22 cellular contexts compared by ENCODE assay signal in the genomic region with DNA sequence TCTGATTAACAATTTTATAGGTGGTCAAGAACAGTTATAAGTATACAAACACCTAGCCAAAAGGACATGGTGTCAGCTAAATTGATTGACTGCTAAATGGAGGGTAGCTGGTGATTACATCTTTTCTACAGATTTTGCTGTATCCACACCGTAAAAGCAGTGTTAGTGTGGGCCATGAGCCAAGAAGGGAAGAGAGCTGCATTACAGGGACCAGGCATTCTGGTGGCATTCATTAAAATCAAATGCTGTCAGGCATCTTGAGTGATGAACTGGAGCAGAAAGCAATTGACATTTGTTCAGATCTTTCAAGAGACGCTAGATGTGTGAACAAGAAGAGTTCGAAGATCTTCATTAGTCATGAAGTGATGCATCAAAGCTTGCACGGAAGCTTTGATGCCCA.
DNase-seq lines count a peak whose midpoint lies in the region; TF ChIP-seq lines count a peak whose summit lies in the region.
"Had no signal": no experiment of that assay in that cellular context is flagged by ENCODE, and none has a peak within 500 bp of the region (broad histone marks: within the 10 kb centered on the region; RNA-seq: fewer than 3 reads in every experiment).

No MANE protein-coding gene starts in this region.

- peaks cover 0 to 9% (median 6%) of the 10 kb centered on the region in 5 experiments for H3K9me3 Mint-ChIP-seq in brain
- no peaks in the 10 kb centered on the region for H3K9me3 Mint-ChIP-seq in activated T-helper 2 cell treated with anti-CD3 and anti-CD28 coated beads, Interferon-gamma antibody, Interleukin-2, Interleukin-4, amounts not matched to agents 10 μg/mL and 5 μg/mL and 100 μg/mL, durations not matched to agents 14 hours and 24 hours and 36 hours
- H3K9me3 Mint-ChIP-seq: GM23338, H9 had no signal

- WGBS in SK-N-SH (ENCODE audit: low lambda C conversion rate) = 57% methylated on average over 4 of the region's 4 CpGs

- TF ChIP-seq EP300 in SK-N-SH (IDR thresholded peaks at IDR 0.05; ENCODE audit: borderline replicate concordance in 1 of 2, low read depth in 1 of 2, low read length in 1 of 2) = no peak

- H3K27me3 ChIP-seq in SK-N-SH (ENCODE audit: insufficient read depth) (no peaks in the 10 kb centered on the region), Karpas-422 (ENCODE audit: low read length) (no peaks in the 10 kb centered on the region)
- H3K27me3 ChIP-seq: BE2C; BLaER1 treated with 17β-estradiol and CSF1 and Interleukin-3, amounts not matched to agents 10 nM and 100 nM had no signal

- no peak overlapping the region for H2AFZ ChIP-seq in SK-N-SH (ENCODE audit: low read depth)
- no peak overlapping the region for H2AFZ ChIP-seq in Karpas-422 (ENCODE audit: low read length)
- H2AFZ ChIP-seq: GM23338 had no signal

- no peak for TF ChIP-seq CTCF in SK-N-SH (IDR thresholded peaks at IDR 0.05)
- no peak for TF ChIP-seq CTCF in brain (conservative IDR thresholded peaks at IDR 0.05)

- CTCF ChIA-PET in SK-N-SH (lab: Yijun Ruan, JAX) = no interaction called here

- POLR2A ChIA-PET in SK-N-SH (lab: Yijun Ruan, JAX) = no interaction called here

- DNase-seq in NCI-H2171 treated with DMSO at 0.1 percent for 48 hours (lab: John Stamatoyannopoulos, UW) = peak; percentile 7
- DNase-seq in NCI-H2171 (lab: John Stamatoyannopoulos, UW) = no peak
- peak; percentile 28 for DNase-seq in SK-N-SH
- DNase-seq in retina = peak; percentile 39
- DNase-seq in activated T-helper 2 cell treated with anti-CD3 and anti-CD28 coated beads, Interferon-gamma antibody, Interleukin-2, Interleukin-4, amounts not matched to agents 10 μg/mL and 5 μg/mL and 100 μg/mL, durations not matched to agents 14 hours and 24 hours and 36 hours (ENCODE audit: low spot score) = no peak
- no peak for DNase-seq in Karpas-422
- DNase-seq: 8988T; ACHN; AML-193; BE2C; CD4-positive, alpha-beta T cell; CD8-positive, alpha-beta memory T cell; DMS 273 treated with DMSO at 0.1 percent for 48 hours; DMS79; EL; GF-D8; H9 had no signal

- intact Hi-C loops in activated T-helper 2 cell treated with anti-CD3 and anti-CD28 coated beads, Interferon-gamma antibody, Interleukin-2, Interleukin-4, amounts not matched to agents 10 μg/mL and 5 μg/mL and 100 μg/mL, durations not matched to agents 14 hours and 24 hours and 36 hours (cut with micrococcal nuclease) = no loop called here

- no peaks in the 10 kb centered on the region for H3K79me2 ChIP-seq in SK-N-SH (ENCODE audit: insufficient read depth)
- no peaks in the 10 kb centered on the region for H3K79me2 ChIP-seq in Karpas-422 (ENCODE audit: low read length)

- peaks cover 12% of the 10 kb centered on the region for H3K4me1 Mint-ChIP-seq in brain
- no peaks in the 10 kb centered on the region for H3K4me1 Mint-ChIP-seq in activated T-helper 2 cell treated with anti-CD3 and anti-CD28 coated beads, Interferon-gamma antibody, Interleukin-2, Interleukin-4, amounts not matched to agents 10 μg/mL and 5 μg/mL and 100 μg/mL, durations not matched to agents 14 hours and 24 hours and 36 hours (ENCODE audit: low read depth)
- H3K4me1 Mint-ChIP-seq: CD14-positive monocyte; CD8-positive, alpha-beta memory T cell; GM23338; H9 had no signal

- H3K9ac ChIP-seq in SK-N-SH (no peak overlapping the region), Karpas-422 (ENCODE audit: low read length) (no peak overlapping the region)
- H3K9ac ChIP-seq: BLaER1 treated with 17β-estradiol and CSF1 and Interleukin-3, amounts not matched to agents 10 nM and 100 nM had no signal

- H3F3A ChIP-seq in SK-N-SH (replicated peaks; ENCODE audit: insufficient read depth) = no peaks in the 10 kb centered on the region

- H3K27ac Mint-ChIP-seq in brain = peak overlapping the region in 3 of 5 experiments; percentile 15 to 88 (median 41)
- no peak overlapping the region for H3K27ac Mint-ChIP-seq in activated T-helper 2 cell treated with anti-CD3 and anti-CD28 coated beads, Interferon-gamma antibody, Interleukin-2, Interleukin-4, amounts not matched to agents 10 μg/mL and 5 μg/mL and 100 μg/mL, durations not matched to agents 14 hours and 24 hours and 36 hours
- H3K27ac Mint-ChIP-seq: CD14-positive monocyte; CD4-positive, alpha-beta T cell; CD8-positive, alpha-beta memory T cell; GM23338; H9 had no signal

- H3K27ac ChIP-seq in SK-N-SH (ENCODE audit: low read depth in 2 of 2, low read length in 1 of 2) = no peak overlapping the region
- H3K27ac ChIP-seq in Karpas-422 (ENCODE audit: low read length) = no peak overlapping the region
- H3K27ac ChIP-seq: A549; BLaER1 treated with 17β-estradiol and CSF1 and Interleukin-3, amounts not matched to agents 10 nM and 100 nM had no signal

- H3K4me1 ChIP-seq in SK-N-SH (ENCODE audit: control insufficient read depth in 1 of 2, insufficient read depth in 2 of 2, low read depth in 1 of 2, low read length in 1 of 2) (no peaks in the 10 kb centered on the region; a peak in 1 of 4 replicates), Karpas-422 (ENCODE audit: low read length) (no peaks in the 10 kb centered on the region)
- H3K4me1 ChIP-seq: A549; BE2C; BLaER1 treated with 17β-estradiol and CSF1 and Interleukin-3, amounts not matched to agents 10 nM and 100 nM had no signal

- H3K36me3 ChIP-seq in SK-N-SH (replicated peaks in 1 of 2; ENCODE audit: control insufficient read depth in 1 of 2, insufficient read depth in 2 of 2, low read length in 1 of 2) (no peaks in the 10 kb centered on the region), Karpas-422 (ENCODE audit: insufficient read depth, low read length) (no peaks in the 10 kb centered on the region)
- H3K36me3 ChIP-seq: BE2C; BLaER1 treated with 17β-estradiol and CSF1 and Interleukin-3, amounts not matched to agents 10 nM and 100 nM had no signal

- no peaks in the 10 kb centered on the region for H4K20me1 ChIP-seq in SK-N-SH (ENCODE audit: insufficient read depth)
- H4K20me1 ChIP-seq in Karpas-422 (ENCODE audit: insufficient read depth, low read depth, low read length) = no peaks in the 10 kb centered on the region
- H4K20me1 ChIP-seq: BLaER1 treated with 17β-estradiol and CSF1 and Interleukin-3, amounts not matched to agents 10 nM and 100 nM had no signal

- H3K9me2 ChIP-seq in SK-N-SH (no peaks in the 10 kb centered on the region), Karpas-422 (replicated peaks; ENCODE audit: insufficient read depth, low read length) (no peaks in the 10 kb centered on the region)

- no peak for TF ChIP-seq RAD21 in SK-N-SH (IDR thresholded peaks at IDR 0.05; ENCODE audit: low read length)

- H3K4me3 ChIP-seq in SK-N-SH (ENCODE audit: low read depth in 2 of 2, low read length in 1 of 2) (no peak overlapping the region), Karpas-422 (ENCODE audit: low read length) (no peak overlapping the region)
- H3K4me3 ChIP-seq: A549; BLaER1 treated with 17β-estradiol and CSF1 and Interleukin-3, amounts not matched to agents 10 nM and 100 nM; GM23338 had no signal

- H3K4me2 ChIP-seq in SK-N-SH (no peak overlapping the region), Karpas-422 (ENCODE audit: low read depth, low read length, poor library complexity, severe bottlenecking) (no peak overlapping the region)
- H3K4me2 ChIP-seq: A549; BLaER1 treated with 17β-estradiol and CSF1 and Interleukin-3, amounts not matched to agents 10 nM and 100 nM; GM23338 had no signal

- H3K9me3 ChIP-seq in SK-N-SH = no peaks in the 10 kb centered on the region
- no peaks in the 10 kb centered on the region for H3K9me3 ChIP-seq in Karpas-422 (ENCODE audit: low read length)
- H3K9me3 ChIP-seq: A549, BE2C had no signal

- peaks cover 2% of the 10 kb centered on the region for H3K27me3 Mint-ChIP-seq in brain
- H3K27me3 Mint-ChIP-seq in activated T-helper 2 cell treated with anti-CD3 and anti-CD28 coated beads, Interferon-gamma antibody, Interleukin-2, Interleukin-4, amounts not matched to agents 10 μg/mL and 5 μg/mL and 100 μg/mL, durations not matched to agents 14 hours and 24 hours and 36 hours (ENCODE audit: low read depth) = no peaks in the 10 kb centered on the region
- H3K27me3 Mint-ChIP-seq: CD4-positive, alpha-beta T cell; CD8-positive, alpha-beta memory T cell had no signal

- no peaks in the 10 kb centered on the region for H3K36me3 Mint-ChIP-seq in brain
- H3K36me3 Mint-ChIP-seq in activated T-helper 2 cell treated with anti-CD3 and anti-CD28 coated beads, Interferon-gamma antibody, Interleukin-2, Interleukin-4, amounts not matched to agents 10 μg/mL and 5 μg/mL and 100 μg/mL, durations not matched to agents 14 hours and 24 hours and 36 hours (ENCODE audit: low read depth) = no peaks in the 10 kb centered on the region
- H3K36me3 Mint-ChIP-seq: CD14-positive monocyte; CD8-positive, alpha-beta memory T cell had no signal

- no peak overlapping the region for H3K4me3 Mint-ChIP-seq in brain
- H3K4me3 Mint-ChIP-seq in activated T-helper 2 cell treated with anti-CD3 and anti-CD28 coated beads, Interferon-gamma antibody, Interleukin-2, Interleukin-4, amounts not matched to agents 10 μg/mL and 5 μg/mL and 100 μg/mL, durations not matched to agents 14 hours and 24 hours and 36 hours (ENCODE audit: low read depth) = no peak overlapping the region
- H3K4me3 Mint-ChIP-seq: CD14-positive monocyte; CD4-positive, alpha-beta T cell; CD8-positive, alpha-beta memory T cell; GM23338; H9 had no signal

TF ChIP-seq in SK-N-SH, 30 proteins besides CTCF, POLR2A, EP300 and RAD21:
- TF ChIP-seq ELF1 (IDR thresholded peaks at IDR 0.05) (no peak), GATA2 (CRISPR knock-in tag; IDR thresholded peaks at IDR 0.05) (peak; percentile 66)
- TF ChIP-seq, protein P1, sequence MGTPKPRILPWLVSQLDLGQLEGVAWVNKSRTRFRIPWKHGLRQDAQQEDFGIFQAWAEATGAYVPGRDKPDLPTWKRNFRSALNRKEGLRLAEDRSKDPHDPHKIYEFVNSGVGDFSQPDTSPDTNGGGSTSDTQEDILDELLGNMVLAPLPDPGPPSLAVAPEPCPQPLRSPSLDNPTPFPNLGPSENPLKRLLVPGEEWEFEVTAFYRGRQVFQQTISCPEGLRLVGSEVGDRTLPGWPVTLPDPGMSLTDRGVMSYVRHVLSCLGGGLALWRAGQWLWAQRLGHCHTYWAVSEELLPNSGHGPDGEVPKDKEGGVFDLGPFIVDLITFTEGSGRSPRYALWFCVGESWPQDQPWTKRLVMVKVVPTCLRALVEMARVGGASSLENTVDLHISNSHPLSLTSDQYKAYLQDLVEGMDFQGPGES (IDR thresholded peaks at IDR 0.05; ENCODE audit: low read depth, low read length) = no peak
TF ChIP-seq in SK-N-SH: peak in this region for 1.

Comparison
In these comparisons a context has a peak if more than half of its experiments do, and no peak if none do; other contexts are left out.
1. DNase-seq: peak in NCI-H2171 treated with DMSO at 0.1 percent for 48 hours (single experiment), SK-N-SH (single experiment) and retina (single experiment); none in NCI-H2171 (single experiment), activated T-helper 2 cell treated with anti-CD3 and anti-CD28 coated beads, Interferon-gamma antibody, Interleukin-2, Interleukin-4, amounts not matched to agents 10 μg/mL and 5 μg/mL and 100 μg/mL, durations not matched to agents 14 hours and 24 hours and 36 hours (single experiment) and Karpas-422 (single experiment).